ENCODE assay signal across 8 cellular contexts in genomic region chr10:60480865-60481563, GRCh38.
DNase-seq lines count a peak whose midpoint lies in the region; ATAC-seq, FAIRE-seq and TF ChIP-seq lines count a peak whose summit lies in the region.
"Had no signal": no experiment of that assay in that cellular context is flagged by ENCODE, and none has a peak within 500 bp of the region (broad histone marks: within the 10 kb centered on the region; RNA-seq: fewer than 3 reads in every experiment).

No MANE protein-coding gene starts in this region.

- TF ChIP-seq CTCF in bronchial epithelial cell (IDR thresholded peaks at IDR 0.05; ENCODE audit: insufficient read depth, low read length, severe bottlenecking) = no peak
- no peak for TF ChIP-seq CTCF in thyroid gland (IDR thresholded peaks at IDR 0.05)

- WGBS in thyroid gland, 2 donors = 74% methylated on average over 8 of the region's 8 CpGs

- no peak for FAIRE-seq in bronchial epithelial cell (lab: Jason Lieb, UNC)

- ATAC-seq in HG02973 (IDR thresholded peaks at IDR 0.05; ENCODE audit: unreplicated experiment) = no peak

- DNase-seq in HT-29 (ENCODE audit: low spot score) (peak; percentile 33), bronchial epithelial cell (ENCODE audit: low read depth) (peak; percentile 98), islet precursor cell (peak; percentile 54), thyroid gland (peak; percentile 48 to 62), LoVo (ENCODE audit: low spot score) (no peak), NCI-H1105 (lab: John Stamatoyannopoulos, UW) (no peak)
- DNase-seq: uterus had no signal

- TF ChIP-seq POLR2A in thyroid gland (IDR thresholded peaks at IDR 0.05) = no peak

- H3K4me3 ChIP-seq in bronchial epithelial cell (ENCODE audit: low read depth, low read length) = no peak overlapping the region
- no peak overlapping the region for H3K4me3 ChIP-seq in thyroid gland (replicated peaks in 1 of 3)
- H3K4me3 ChIP-seq: uterus had no signal

- H3K9me3 ChIP-seq in thyroid gland = no peaks in the 10 kb centered on the region
- H3K9me3 ChIP-seq: uterus had no signal

- H3K27me3 ChIP-seq in bronchial epithelial cell (ENCODE audit: control insufficient read depth, insufficient read depth, low read length) = no peaks in the 10 kb centered on the region
- H3K27me3 ChIP-seq in thyroid gland = no peaks in the 10 kb centered on the region
- H3K27me3 ChIP-seq: uterus had no signal

- intact Hi-C loops in thyroid gland (cut with DNase I) = no loop called here

- H3K36me3 ChIP-seq in bronchial epithelial cell (ENCODE audit: control insufficient read depth, insufficient read depth, low read length) (no peaks in the 10 kb centered on the region), thyroid gland (no peaks in the 10 kb centered on the region)
- H3K36me3 ChIP-seq: uterus had no signal

- H3K4me1 ChIP-seq in thyroid gland = peaks cover 15 to 37% of the 10 kb centered on the region in 2 donors
- H3K4me1 ChIP-seq: uterus had no signal

- peak overlapping the region in 2 of 3 donors; percentile 32 to 47 for H3K27ac ChIP-seq in thyroid gland
- H3K27ac ChIP-seq: uterus had no signal

Comparison
In these comparisons a context has a peak if more than half of its experiments do, and no peak if none do; other contexts are left out.
1. DNase-seq: peak in HT-29 (single experiment), bronchial epithelial cell (single experiment), islet precursor cell (single experiment) and thyroid gland (2 of 2); none in LoVo (single experiment) and NCI-H1105 (single experiment).